In genomic region chr3:65385805-65386204, GRCh38 we compare ENCODE assay signal across 24 cellular contexts.
"Had no signal": no experiment of that assay in that cellular context is flagged by ENCODE, and none has a peak within 500 bp of the region (broad histone marks: within the 10 kb centered on the region; RNA-seq: fewer than 3 reads in every experiment).

No MANE protein-coding gene starts in this region.

- H3K36me3 ChIP-seq: prostate gland had no signal

- H3K27ac ChIP-seq: body of pancreas, coronary artery, left ventricle myocardium inferior, pancreas, prostate gland, testis, VCaP had no signal

- H3K27me3 ChIP-seq: body of pancreas, pancreas, testis had no signal

- H3K4me1 ChIP-seq: body of pancreas, left ventricle myocardium inferior, pancreas, prostate gland, testis had no signal

- FAIRE-seq: pancreas, TTC549, urothelium cell line had no signal

- DNase-seq: activated CD4-positive, alpha-beta T cell treated with anti-CD3 and anti-CD28 coated beads for 4 hours; activated CD4-positive, alpha-beta T cell treated with anti-CD3 and anti-CD28 coated beads, Interleukin-2, amount 50 U/mL, for 4 hours; activated naive CD4-positive, alpha-beta T cell; activated T-cell treated with anti-CD3 and anti-CD28 coated beads for 4 hours; activated T-cell treated with anti-CD3 and anti-CD28 coated beads, Interleukin-2, amount 50 U/mL, for 72 hours; aorta; body of pancreas; cerebellar nuclear complex; effector memory CD8-positive, alpha-beta T cell; erythroblast; left ventricle myocardium inferior; naive thymus-derived CD4-positive, alpha-beta T cell; pancreas; right cardiac atrium; stimulated activated CD4-positive, alpha-beta T cell treated with anti-CD3 and anti-CD28 coated beads, Interleukin-2, amount 100 ng/mL, for 48 hours; stimulated activated naive CD4-positive, alpha-beta T cell treated with Interleukin-2 at 50 U/mL for 16 hours; T-helper 9 cell; testis; trophoblast cell had no signal

- H3K9me3 ChIP-seq: body of pancreas, left ventricle myocardium inferior, pancreas, prostate gland, testis had no signal

- H3K4me3 ChIP-seq: body of pancreas, coronary artery, left ventricle myocardium inferior, pancreas, prostate gland, testis had no signal
